In genomic region chr5:154373729-154374179, GRCh38 we compare ENCODE assay signal across 1 cellular context.
TF ChIP-seq lines count a peak whose summit lies in the region.

No MANE protein-coding gene starts in this region.

TF ChIP-seq in K562, 482 proteins besides CTCF, POLR2A, EP300 and RAD21 (continued from another document and continues in another):
- TF ChIP-seq CGGBP1 (CRISPR knock-in tag; IDR thresholded peaks at IDR 0.05) (no peak), KDM1A (IDR thresholded peaks at IDR 0.05) (peak; percentile 91 to 93), NFIC (IDR thresholded peaks at IDR 0.05) (peak; percentile 92), ARID1B (IDR thresholded peaks at IDR 0.05) (peak; percentile 97), EHMT2 (IDR thresholded peaks at IDR 0.05) (peak; percentile 36; the same call in 1 of the 2 replicates), ZNF668 (CRISPR knock-in tag; IDR thresholded peaks at IDR 0.05) (0 out of 2 replicates have a peak, but pooled peaks have one; percentile 33), YBX1 (IDR thresholded peaks at IDR 0.05) (no peak), XRCC5 (IDR thresholded peaks at IDR 0.05; ENCODE audit: low read depth, low read length) (no peak), CBX1 (IDR thresholded peaks at IDR 0.05; ENCODE audit: low read depth) (no peak), DMBX1 (CRISPR knock-in tag; IDR thresholded peaks at IDR 0.05; ENCODE audit: borderline replicate concordance) (peak; percentile 77), PURB (CRISPR knock-in tag; IDR thresholded peaks at IDR 0.05; ENCODE audit: low read depth) (no peak), HEY1 (CRISPR knock-in tag; IDR thresholded peaks at IDR 0.05; ENCODE audit: borderline replicate concordance) (no peak), FOSL1 (tag; conservative IDR thresholded peaks at IDR 0.05) (peak; percentile 43; the same call in 1 of the 2 replicates), ERF (CRISPR knock-in tag; IDR thresholded peaks at IDR 0.05) (no peak), MBD2 (IDR thresholded peaks at IDR 0.05; ENCODE audit: borderline replicate concordance, low read depth) (peak; percentile 70), THRB (CRISPR knock-in tag; conservative IDR thresholded peaks at IDR 0.05) (no peak), NFE2 (IDR thresholded peaks at IDR 0.05; ENCODE audit: low read depth) (peak; percentile 84), CBFB (CRISPR knock-in tag; IDR thresholded peaks at IDR 0.05) (no peak), CREB1 (IDR thresholded peaks at IDR 0.05) (peak; percentile 60; the same call in 1 of the 2 replicates), CREB1 (CRISPR knock-in tag; IDR thresholded peaks at IDR 0.05) (no peak), RNF2 (IDR thresholded peaks at IDR 0.05) (peak; percentile 57; the same call in 1 of the 2 replicates), AFF4 (CRISPR knock-in tag; IDR thresholded peaks at IDR 0.05) (no peak), IFI16 (CRISPR knock-in tag; IDR thresholded peaks at IDR 0.05) (no peak), HDAC1 (IDR thresholded peaks at IDR 0.05) (peak; percentile 30 to 76; a peak in 3 of 4 replicates), TEAD4 (IDR thresholded peaks at IDR 0.05; ENCODE audit: low read length) (peak; percentile 96), TEAD4 (CRISPR knock-in tag; IDR thresholded peaks at IDR 0.05; ENCODE audit: borderline replicate concordance) (no peak), ZBTB17 (CRISPR knock-in tag; IDR thresholded peaks at IDR 0.05) (peak; percentile 35; the same call in 1 of the 2 replicates), CREM (IDR thresholded peaks at IDR 0.05; ENCODE audit: low read depth) (peak; percentile 56), NR4A1 (CRISPR knock-in tag; IDR thresholded peaks at IDR 0.05) (no peak), NR4A1 (tag; IDR thresholded peaks at IDR 0.05) (no peak), TBL1XR1 (IDR thresholded peaks at IDR 0.05; ENCODE audit: low read length in 2 of 2) (peak in 1 of 2 experiments; percentile 71; a peak in 1 of 4 replicates), ZNF384 (IDR thresholded peaks at IDR 0.05; ENCODE audit: low read depth, low read length) (peak; percentile 48; the same call in 1 of the 2 replicates), MCM5 (IDR thresholded peaks at IDR 0.05; ENCODE audit: low read depth) (no peak), ZNF316 (IDR thresholded peaks at IDR 0.05) (peak; percentile 86), HNRNPUL1 (IDR thresholded peaks at IDR 0.05; ENCODE audit: low read length) (no peak), FOXP1 (CRISPR knock-in tag; IDR thresholded peaks at IDR 0.05) (0 out of 2 replicates have a peak, but pooled peaks have one; percentile 31), CREB3L1 (IDR thresholded peaks at IDR 0.05; ENCODE audit: borderline replicate concordance, low read depth) (peak; percentile 17; the same call in 1 of the 2 replicates), POLR2AphosphoS5 (IDR thresholded peaks at IDR 0.05; ENCODE audit: control insufficient read depth, insufficient read depth, low read depth, low read length) (peak; percentile 94), ZNF785 (CRISPR knock-in tag; IDR thresholded peaks at IDR 0.05) (peak; percentile 56; the same call in 1 of the 2 replicates), ZEB2 (IDR thresholded peaks at IDR 0.05) (no peak), E2F3 (CRISPR knock-in tag; IDR thresholded peaks at IDR 0.05) (no peak), MAFF (IDR thresholded peaks at IDR 0.05; ENCODE audit: low read length) (peak; percentile 79; the same call in 1 of the 2 replicates), TAL1 (IDR thresholded peaks at IDR 0.05) (peak; percentile 95), ZFP1 (CRISPR knock-in tag; IDR thresholded peaks at IDR 0.05) (no peak), ZNF41 (CRISPR knock-in tag; conservative IDR thresholded peaks at IDR 0.05) (no peak), GABPB1 (CRISPR knock-in tag; IDR thresholded peaks at IDR 0.05) (no peak), TAF1 (IDR thresholded peaks at IDR 0.05; ENCODE audit: control insufficient read depth, extremely low read depth, insufficient read depth, low read length, severe bottlenecking) (peak; percentile 19), MTA2 (IDR thresholded peaks at IDR 0.05; ENCODE audit: low read depth) (peak; percentile 89), ZNF140 (CRISPR knock-in tag; IDR thresholded peaks at IDR 0.05) (no peak), TCF3 (CRISPR knock-in tag; IDR thresholded peaks at IDR 0.05) (peak; percentile 97), CBX3 (IDR thresholded peaks at IDR 0.05; ENCODE audit: borderline replicate concordance in 1 of 2, low read length in 2 of 2) (no peak), ZNF445 (CRISPR knock-in tag; IDR thresholded peaks at IDR 0.05; ENCODE audit: low read depth) (peak; percentile 74; the same call in 1 of the 2 replicates)
- TF ChIP-seq, protein P1, sequence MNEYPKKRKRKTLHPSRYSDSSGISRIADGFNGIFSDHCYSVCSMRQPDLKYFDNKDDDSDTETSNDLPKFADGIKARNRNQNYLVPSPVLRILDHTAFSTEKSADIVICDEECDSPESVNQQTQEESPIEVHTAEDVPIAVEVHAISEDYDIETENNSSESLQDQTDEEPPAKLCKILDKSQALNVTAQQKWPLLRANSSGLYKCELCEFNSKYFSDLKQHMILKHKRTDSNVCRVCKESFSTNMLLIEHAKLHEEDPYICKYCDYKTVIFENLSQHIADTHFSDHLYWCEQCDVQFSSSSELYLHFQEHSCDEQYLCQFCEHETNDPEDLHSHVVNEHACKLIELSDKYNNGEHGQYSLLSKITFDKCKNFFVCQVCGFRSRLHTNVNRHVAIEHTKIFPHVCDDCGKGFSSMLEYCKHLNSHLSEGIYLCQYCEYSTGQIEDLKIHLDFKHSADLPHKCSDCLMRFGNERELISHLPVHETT (CRISPR knock-in tag; conservative IDR thresholded peaks at IDR 0.05 in 1 of 2, IDR thresholded peaks at IDR 0.05 in 1 of 2), result peak in 1 of 2 experiments; percentile 78; a peak in 2 of 4 replicates
- TF ChIP-seq, protein P2, sequence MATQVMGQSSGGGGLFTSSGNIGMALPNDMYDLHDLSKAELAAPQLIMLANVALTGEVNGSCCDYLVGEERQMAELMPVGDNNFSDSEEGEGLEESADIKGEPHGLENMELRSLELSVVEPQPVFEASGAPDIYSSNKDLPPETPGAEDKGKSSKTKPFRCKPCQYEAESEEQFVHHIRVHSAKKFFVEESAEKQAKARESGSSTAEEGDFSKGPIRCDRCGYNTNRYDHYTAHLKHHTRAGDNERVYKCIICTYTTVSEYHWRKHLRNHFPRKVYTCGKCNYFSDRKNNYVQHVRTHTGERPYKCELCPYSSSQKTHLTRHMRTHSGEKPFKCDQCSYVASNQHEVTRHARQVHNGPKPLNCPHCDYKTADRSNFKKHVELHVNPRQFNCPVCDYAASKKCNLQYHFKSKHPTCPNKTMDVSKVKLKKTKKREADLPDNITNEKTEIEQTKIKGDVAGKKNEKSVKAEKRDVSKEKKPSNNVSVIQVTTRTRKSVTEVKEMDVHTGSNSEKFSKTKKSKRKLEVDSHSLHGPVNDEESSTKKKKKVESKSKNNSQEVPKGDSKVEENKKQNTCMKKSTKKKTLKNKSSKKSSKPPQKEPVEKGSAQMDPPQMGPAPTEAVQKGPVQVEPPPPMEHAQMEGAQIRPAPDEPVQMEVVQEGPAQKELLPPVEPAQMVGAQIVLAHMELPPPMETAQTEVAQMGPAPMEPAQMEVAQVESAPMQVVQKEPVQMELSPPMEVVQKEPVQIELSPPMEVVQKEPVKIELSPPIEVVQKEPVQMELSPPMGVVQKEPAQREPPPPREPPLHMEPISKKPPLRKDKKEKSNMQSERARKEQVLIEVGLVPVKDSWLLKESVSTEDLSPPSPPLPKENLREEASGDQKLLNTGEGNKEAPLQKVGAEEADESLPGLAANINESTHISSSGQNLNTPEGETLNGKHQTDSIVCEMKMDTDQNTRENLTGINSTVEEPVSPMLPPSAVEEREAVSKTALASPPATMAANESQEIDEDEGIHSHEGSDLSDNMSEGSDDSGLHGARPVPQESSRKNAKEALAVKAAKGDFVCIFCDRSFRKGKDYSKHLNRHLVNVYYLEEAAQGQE (CRISPR knock-in tag; IDR thresholded peaks at IDR 0.05; ENCODE audit: low read depth), result no peak
- TF ChIP-seq, protein P3, sequence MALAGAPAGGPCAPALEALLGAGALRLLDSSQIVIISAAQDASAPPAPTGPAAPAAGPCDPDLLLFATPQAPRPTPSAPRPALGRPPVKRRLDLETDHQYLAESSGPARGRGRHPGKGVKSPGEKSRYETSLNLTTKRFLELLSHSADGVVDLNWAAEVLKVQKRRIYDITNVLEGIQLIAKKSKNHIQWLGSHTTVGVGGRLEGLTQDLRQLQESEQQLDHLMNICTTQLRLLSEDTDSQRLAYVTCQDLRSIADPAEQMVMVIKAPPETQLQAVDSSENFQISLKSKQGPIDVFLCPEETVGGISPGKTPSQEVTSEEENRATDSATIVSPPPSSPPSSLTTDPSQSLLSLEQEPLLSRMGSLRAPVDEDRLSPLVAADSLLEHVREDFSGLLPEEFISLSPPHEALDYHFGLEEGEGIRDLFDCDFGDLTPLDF (CRISPR knock-in tag; IDR thresholded peaks at IDR 0.05), result no peak
- TF ChIP-seq, protein P4, sequence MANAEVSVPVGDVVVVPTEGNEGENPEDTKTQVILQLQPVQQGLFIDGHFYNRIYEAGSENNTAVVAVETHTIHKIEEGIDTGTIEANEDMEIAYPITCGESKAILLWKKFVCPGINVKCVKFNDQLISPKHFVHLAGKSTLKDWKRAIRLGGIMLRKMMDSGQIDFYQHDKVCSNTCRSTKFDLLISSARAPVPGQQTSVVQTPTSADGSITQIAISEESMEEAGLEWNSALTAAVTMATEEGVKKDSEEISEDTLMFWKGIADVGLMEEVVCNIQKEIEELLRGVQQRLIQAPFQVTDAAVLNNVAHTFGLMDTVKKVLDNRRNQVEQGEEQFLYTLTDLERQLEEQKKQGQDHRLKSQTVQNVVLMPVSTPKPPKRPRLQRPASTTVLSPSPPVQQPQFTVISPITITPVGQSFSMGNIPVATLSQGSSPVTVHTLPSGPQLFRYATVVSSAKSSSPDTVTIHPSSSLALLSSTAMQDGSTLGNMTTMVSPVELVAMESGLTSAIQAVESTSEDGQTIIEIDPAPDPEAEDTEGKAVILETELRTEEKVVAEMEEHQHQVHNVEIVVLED (CRISPR knock-in tag; IDR thresholded peaks at IDR 0.05), result no peak
- TF ChIP-seq, protein P5, sequence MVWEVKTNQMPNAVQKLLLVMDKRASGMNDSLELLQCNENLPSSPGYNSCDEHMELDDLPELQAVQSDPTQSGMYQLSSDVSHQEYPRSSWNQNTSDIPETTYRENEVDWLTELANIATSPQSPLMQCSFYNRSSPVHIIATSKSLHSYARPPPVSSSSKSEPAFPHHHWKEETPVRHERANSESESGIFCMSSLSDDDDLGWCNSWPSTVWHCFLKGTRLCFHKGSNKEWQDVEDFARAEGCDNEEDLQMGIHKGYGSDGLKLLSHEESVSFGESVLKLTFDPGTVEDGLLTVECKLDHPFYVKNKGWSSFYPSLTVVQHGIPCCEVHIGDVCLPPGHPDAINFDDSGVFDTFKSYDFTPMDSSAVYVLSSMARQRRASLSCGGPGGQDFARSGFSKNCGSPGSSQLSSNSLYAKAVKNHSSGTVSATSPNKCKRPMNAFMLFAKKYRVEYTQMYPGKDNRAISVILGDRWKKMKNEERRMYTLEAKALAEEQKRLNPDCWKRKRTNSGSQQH (CRISPR knock-in tag; IDR thresholded peaks at IDR 0.05), result no peak
- TF ChIP-seq, protein P6, sequence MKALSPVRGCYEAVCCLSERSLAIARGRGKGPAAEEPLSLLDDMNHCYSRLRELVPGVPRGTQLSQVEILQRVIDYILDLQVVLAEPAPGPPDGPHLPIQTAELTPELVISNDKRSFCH (CRISPR knock-in tag; IDR thresholded peaks at IDR 0.05), result no peak
- TF ChIP-seq, protein P6 (tag; IDR thresholded peaks at IDR 0.05), result peak; percentile 67; the same call in 1 of the 2 replicates
